8 cellular contexts compared by ENCODE assay signal in the genomic region with DNA sequence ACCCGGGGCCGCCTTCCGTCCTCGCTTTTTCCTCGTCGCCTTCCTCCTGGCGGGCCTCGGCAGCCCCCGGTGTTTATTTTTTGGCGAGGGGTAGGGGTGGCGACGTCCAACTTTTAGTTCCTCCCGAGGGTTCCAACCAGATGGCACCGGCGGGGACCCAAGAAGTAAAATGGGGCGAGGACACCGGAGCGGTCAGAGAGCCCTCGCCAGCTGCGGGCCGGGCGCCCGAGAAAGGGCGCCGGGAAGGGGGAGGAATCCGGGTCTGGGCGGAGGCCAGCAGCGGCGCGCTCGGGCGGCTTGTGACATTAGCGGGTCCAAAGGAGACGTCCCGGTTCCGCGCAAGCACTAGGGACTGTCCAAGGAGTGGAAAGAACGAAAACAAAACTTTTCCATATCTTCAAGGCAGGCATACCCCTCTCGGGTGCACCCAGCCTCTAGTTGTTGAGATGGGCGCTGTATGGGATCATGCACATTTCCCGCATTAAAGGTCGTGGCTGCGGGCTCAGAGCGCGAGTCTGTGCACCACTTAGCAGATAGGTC. TPM values are rescaled to one million over a fixed set of nuclear protein-coding genes. Genes with fewer than 3 reads are reported as not detected.
DNase-seq lines count a peak whose midpoint lies in the region; ATAC-seq and TF ChIP-seq lines count a peak whose summit lies in the region.

No MANE protein-coding gene starts in this region.

- H3K4me2 ChIP-seq in SU-DHL-6 (ENCODE audit: low read depth, low read length, poor library complexity, severe bottlenecking) = peak overlapping the region; percentile 66

- CTCF ChIA-PET in A673 (lab: Charles Lee) = no interaction called here

- H2AFZ ChIP-seq in SU-DHL-6 (ENCODE audit: low read depth, low read length, severe bottlenecking) = peak overlapping the region; percentile 98

- H3K27ac ChIP-seq in A673 (ENCODE audit: low read depth, low read length, poor library complexity, severe bottlenecking) (peak overlapping the region; percentile 68), SU-DHL-6 (ENCODE audit: low read depth, low read length) (no peak overlapping the region)

- no peaks in the 10 kb centered on the region for H3K79me2 ChIP-seq in SU-DHL-6 (ENCODE audit: insufficient read depth, low read length)

- H4K20me1 ChIP-seq in SU-DHL-6 (ENCODE audit: low read depth, low read length) = no peaks in the 10 kb centered on the region

- peaks cover 34% of the 10 kb centered on the region for H3K4me1 Mint-ChIP-seq in central memory CD8-positive, alpha-beta T cell
- peaks cover 20 to 27% of the 10 kb centered on the region in 2 donors for H3K4me1 Mint-ChIP-seq in immature natural killer cell

- no peaks in the 10 kb centered on the region for H3K4me1 ChIP-seq in A673 (ENCODE audit: insufficient read depth, low read length, poor library complexity, severe bottlenecking)

- H3K4me3 Mint-ChIP-seq in central memory CD8-positive, alpha-beta T cell = peak overlapping the region; percentile 81
- H3K4me3 Mint-ChIP-seq in immature natural killer cell = peak overlapping the region; percentile 89 to 91 (median 89)

- peaks cover 5% of the 10 kb centered on the region for H3K36me3 Mint-ChIP-seq in central memory CD8-positive, alpha-beta T cell (ENCODE audit: insufficient read depth)
- H3K36me3 Mint-ChIP-seq in immature natural killer cell = peaks cover 0 to 4% (median 3%) of the 10 kb centered on the region in 3 donors

- intact Hi-C loops in A673 (cut with micrococcal nuclease; ENCODE audit: unreplicated experiment) = no loop called here

- H3K36me3 ChIP-seq in A673 (ENCODE audit: insufficient read depth, low read length, poor library complexity, severe bottlenecking) (no peaks in the 10 kb centered on the region), SU-DHL-6 (ENCODE audit: low read length) (no peaks in the 10 kb centered on the region)

- POLR2A ChIA-PET in A673 (lab: Charles Lee; ENCODE audit: low non-redundant PET) = no interaction called here

- no peaks in the 10 kb centered on the region for H3K9me2 ChIP-seq in SU-DHL-6 (replicated peaks; ENCODE audit: insufficient read depth, low read length)

- H3K27me3 Mint-ChIP-seq in central memory CD8-positive, alpha-beta T cell = no peaks in the 10 kb centered on the region
- H3K27me3 Mint-ChIP-seq in immature natural killer cell (ENCODE audit: low read depth in 3 of 3) = peaks cover 0 to 7% (median 0%) of the 10 kb centered on the region in 3 donors

- H3K27ac Mint-ChIP-seq in central memory CD8-positive, alpha-beta T cell (ENCODE audit: low read depth) = peak overlapping the region; percentile 65
- peak overlapping the region in 5 of 6 donors; percentile 39 to 88 (median 73) for H3K27ac Mint-ChIP-seq in immature natural killer cell

- H3K9me3 ChIP-seq in A673 (ENCODE audit: low read depth, low read length, poor library complexity, severe bottlenecking) = no peaks in the 10 kb centered on the region
- H3K9me3 ChIP-seq in SU-DHL-6 (ENCODE audit: insufficient read depth, low read length) = no peaks in the 10 kb centered on the region

- no peaks in the 10 kb centered on the region for H3K27me3 ChIP-seq in A673 (replicated peaks; ENCODE audit: insufficient read depth, low read depth, low read length, poor library complexity)
- H3K27me3 ChIP-seq in SU-DHL-6 (ENCODE audit: low read length) = no peaks in the 10 kb centered on the region

- H3F3A ChIP-seq in SU-DHL-6 (ENCODE audit: insufficient read depth) = no peaks in the 10 kb centered on the region

- ATAC-seq in GM18505 (IDR thresholded peaks at IDR 0.05; ENCODE audit: unreplicated experiment) (peak; percentile 33), HG03066 (IDR thresholded peaks at IDR 0.05; ENCODE audit: low read depth, unreplicated experiment) (peak; percentile 19)
- peak; percentile 20 for ATAC-seq in central memory CD8-positive, alpha-beta T cell (replicated peaks; ENCODE audit: extremely low read depth, poor library complexity, severe bottlenecking)

- H3K9me3 Mint-ChIP-seq in central memory CD8-positive, alpha-beta T cell = no peaks in the 10 kb centered on the region
- no peaks in the 10 kb centered on the region for H3K9me3 Mint-ChIP-seq in immature natural killer cell

- no peak for TF ChIP-seq CTCF in A673 (conservative IDR thresholded peaks at IDR 0.05; ENCODE audit: low read depth, low read length)
- TF ChIP-seq CTCF in SU-DHL-6 (IDR thresholded peaks at IDR 0.05; ENCODE audit: insufficient read depth, low read length, poor library complexity, severe bottlenecking) = no peak

- H3K4me3 ChIP-seq in A673 (ENCODE audit: low read depth, low read length, poor library complexity, severe bottlenecking) (peak overlapping the region; percentile 66), SU-DHL-6 (ENCODE audit: insufficient read depth, low read length, poor library complexity, severe bottlenecking) (peak overlapping the region; percentile 71), skeletal muscle cell (ENCODE audit: low read depth, low read length) (peak overlapping the region; percentile 75)

- no TSS peak for BruUV-seq in A673 (replicated peaks; lab: Mats Ljungman, UMichigan)

- peak; percentile 6 for DNase-seq in A673 (ENCODE audit: low spot score)
- no peak for DNase-seq in central memory CD8-positive, alpha-beta T cell (ENCODE audit: low spot score in 2 of 2)
- DNase-seq in immature natural killer cell = peak; percentile 12 to 31 (median 19)
- DNase-seq in skeletal muscle cell (ENCODE audit: low read depth) = no peak
- DNase-seq in MV-4-11 (lab: John Stamatoyannopoulos, UW) = no peak

- TF ChIP-seq POLR2A in GM18505 (IDR thresholded peaks at IDR 0.05; ENCODE audit: borderline replicate concordance, extremely low read depth, insufficient read depth, insufficient read length) = no peak

- H3K9ac ChIP-seq in SU-DHL-6 (ENCODE audit: low read length) = peak overlapping the region; percentile 69

RNA-seq across cellular contexts. Expression of a gene that starts 0.7 kb away (rescaled TPM):
- total RNA-seq in A673 (2021) = 16.5 and 18.4 TPM in 2 replicates
- 1 to 10 TPM in 2 of 3 donors, not detected in 1; 2.1 to 3.6 TPM for polyA plus RNA-seq in immature natural killer cell

Comparison
In these comparisons a context has a peak if more than half of its experiments do, and no peak if none do; other contexts are left out.
1. DNase-seq: peak in A673 (single experiment) and immature natural killer cell (3 of 3); none in central memory CD8-positive, alpha-beta T cell (0 of 2), skeletal muscle cell (single experiment) and MV-4-11 (single experiment).
2. Peak in every context shown above with its lines, with median percentiles within 50 percentile points of each other: H3K4me3 ChIP-seq and ATAC-seq.